18 cellular contexts compared by ENCODE assay signal in the genomic region with DNA sequence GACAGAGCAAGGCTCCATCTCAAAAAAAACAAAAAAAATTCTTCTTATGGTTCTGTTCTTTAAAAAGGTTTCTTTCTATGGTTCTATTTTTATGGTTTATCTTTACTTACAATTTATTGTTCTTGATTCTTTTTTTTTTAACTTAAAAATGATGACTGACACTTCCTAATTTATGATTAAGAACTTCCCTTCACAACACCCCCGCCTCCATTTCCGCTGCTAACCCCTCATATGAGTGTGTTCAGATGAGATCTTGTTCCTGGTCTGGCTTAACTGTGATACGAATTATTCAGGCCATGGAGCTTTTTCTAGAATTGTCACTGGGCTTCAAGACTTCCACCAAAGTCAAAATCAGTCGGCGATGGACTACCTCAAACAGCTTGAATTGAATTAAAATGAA. TPM values are rescaled to one million over a fixed set of nuclear protein-coding genes. Genes with fewer than 3 reads are reported as not detected.
DNase-seq lines count a peak whose midpoint lies in the region; ATAC-seq and TF ChIP-seq lines count a peak whose summit lies in the region.
"Had no signal": no experiment of that assay in that cellular context is flagged by ENCODE, and none has a peak within 500 bp of the region (broad histone marks: within the 10 kb centered on the region; RNA-seq: fewer than 3 reads in every experiment).

No MANE protein-coding gene starts in this region.

- H3K4me1 ChIP-seq in CD8-positive, alpha-beta memory T cell (ENCODE audit: insufficient read depth, low read length) = no peaks in the 10 kb centered on the region
- H3K4me1 ChIP-seq in GM23338 (ENCODE audit: insufficient read depth) = no peaks in the 10 kb centered on the region
- H3K4me1 ChIP-seq: esophagus squamous epithelium, SJCRH30 had no signal

- H3K27ac Mint-ChIP-seq in CD8-positive, alpha-beta memory T cell = peak overlapping the region in 7 of 8 donors; percentile 4 to 79 (median 36)
- peak overlapping the region; percentile 20 for H3K27ac Mint-ChIP-seq in T-helper 2 cell treated with Interferon-gamma antibody and Interleukin-4, amounts not matched to agents 5 μg/mL and 100 μg/mL, for 36 hours
- peak overlapping the region; percentile 42 for H3K27ac Mint-ChIP-seq in activated naive CD8-positive, alpha-beta T cell treated with anti-CD3 and anti-CD28 coated beads for 36 hours
- no peak overlapping the region for H3K27ac Mint-ChIP-seq in GM23338

- no peaks in the 10 kb centered on the region for H3F3A ChIP-seq in GM23338 (replicated peaks; ENCODE audit: low read depth)

- no peak overlapping the region for H3K4me3 ChIP-seq in CD8-positive, alpha-beta memory T cell (ENCODE audit: low read length)
- no peak overlapping the region for H3K4me3 ChIP-seq in GM23338
- H3K4me3 ChIP-seq: coronary artery, esophagus squamous epithelium, SJCRH30, skin epidermis had no signal

- peak in 1 of 5 donors; percentile 11 for DNase-seq in CD8-positive, alpha-beta memory T cell
- DNase-seq in T-helper 2 cell treated with Interferon-gamma antibody and Interleukin-4, amounts not matched to agents 5 μg/mL and 100 μg/mL, for 36 hours (ENCODE audit: low spot score) = peak; percentile 9
- DNase-seq in activated naive CD8-positive, alpha-beta T cell treated with anti-CD3 and anti-CD28 coated beads for 36 hours = peak; percentile 13
- peak; percentile 3 to 24 for DNase-seq in stimulated activated CD4-positive, alpha-beta T cell treated with anti-CD3 and anti-CD28 coated beads, Interleukin-4, amount 100 ng/mL, for 4 hours
- DNase-seq in germinal center (ENCODE audit: low spot score) (no peak), foreskin melanocyte (no peak), GM23338 (ENCODE audit: low spot score) (no peak)
- DNase-seq: amygdala, COR-L47, esophagus squamous epithelium, mammary epithelial cell, SJCRH30 had no signal

- no peaks in the 10 kb centered on the region for H3K9me3 Mint-ChIP-seq in CD8-positive, alpha-beta memory T cell
- H3K9me3 Mint-ChIP-seq in T-helper 2 cell treated with Interferon-gamma antibody and Interleukin-4, amounts not matched to agents 5 μg/mL and 100 μg/mL, for 36 hours = no peaks in the 10 kb centered on the region
- no peaks in the 10 kb centered on the region for H3K9me3 Mint-ChIP-seq in activated naive CD8-positive, alpha-beta T cell treated with anti-CD3 and anti-CD28 coated beads for 36 hours
- H3K9me3 Mint-ChIP-seq in GM23338 = no peaks in the 10 kb centered on the region

- no peaks in the 10 kb centered on the region for H4K20me1 ChIP-seq in GM23338 (replicated peaks; ENCODE audit: insufficient read depth)

- CTCF ChIA-PET in CD8-positive, alpha-beta memory T cell (lab: Charles Lee) = no interaction called here

- ATAC-seq in HG03280 (IDR thresholded peaks at IDR 0.05; ENCODE audit: unreplicated experiment) = no peak
- ATAC-seq in GM23338 = no peak

- H3K36me3 Mint-ChIP-seq in CD8-positive, alpha-beta memory T cell = peaks cover 9 to 26% (median 16%) of the 10 kb centered on the region in 3 donors
- peaks cover 14% of the 10 kb centered on the region for H3K36me3 Mint-ChIP-seq in T-helper 2 cell treated with Interferon-gamma antibody and Interleukin-4, amounts not matched to agents 5 μg/mL and 100 μg/mL, for 36 hours (ENCODE audit: low read depth)
- peaks cover 31% of the 10 kb centered on the region for H3K36me3 Mint-ChIP-seq in activated naive CD8-positive, alpha-beta T cell treated with anti-CD3 and anti-CD28 coated beads for 36 hours
- no peaks in the 10 kb centered on the region for H3K36me3 Mint-ChIP-seq in GM23338 (ENCODE audit: low read depth)

- H3K4me3 Mint-ChIP-seq in CD8-positive, alpha-beta memory T cell = peak overlapping the region in 3 of 7 donors; percentile 39 to 51 (median 48)
- H3K4me3 Mint-ChIP-seq in T-helper 2 cell treated with Interferon-gamma antibody and Interleukin-4, amounts not matched to agents 5 μg/mL and 100 μg/mL, for 36 hours = no peak overlapping the region
- no peak overlapping the region for H3K4me3 Mint-ChIP-seq in activated naive CD8-positive, alpha-beta T cell treated with anti-CD3 and anti-CD28 coated beads for 36 hours
- no peak overlapping the region for H3K4me3 Mint-ChIP-seq in GM23338

- POLR2A ChIA-PET in CD8-positive, alpha-beta memory T cell (lab: Charles Lee) = no interaction called here

- H3K27me3 ChIP-seq in CD8-positive, alpha-beta memory T cell (ENCODE audit: insufficient read depth, low read length, poor library complexity, severe bottlenecking) = no peaks in the 10 kb centered on the region
- H3K27me3 ChIP-seq in GM23338 (ENCODE audit: insufficient read depth) = no peaks in the 10 kb centered on the region
- H3K27me3 ChIP-seq: esophagus squamous epithelium, SJCRH30 had no signal

- TF ChIP-seq CTCF in GM23338 (conservative IDR thresholded peaks at IDR 0.05; ENCODE audit: low read depth in 2 of 2) = no peak

- no peak overlapping the region for H3K27ac ChIP-seq in CD8-positive, alpha-beta memory T cell (ENCODE audit: low read depth, low read length)
- no peak overlapping the region for H3K27ac ChIP-seq in GM23338 (ENCODE audit: low read depth)
- H3K27ac ChIP-seq: coronary artery, esophagus squamous epithelium, SJCRH30, skin epidermis, VCaP had no signal

- H3K4me2 ChIP-seq in GM23338 = no peak overlapping the region

- no peak overlapping the region for H2AFZ ChIP-seq in GM23338

- H3K9me3 ChIP-seq in CD8-positive, alpha-beta memory T cell (ENCODE audit: low read length) = no peaks in the 10 kb centered on the region
- H3K9me3 ChIP-seq: esophagus squamous epithelium, SJCRH30 had no signal

- H3K36me3 ChIP-seq in CD8-positive, alpha-beta memory T cell (ENCODE audit: insufficient read depth, low read length) = no peaks in the 10 kb centered on the region
- H3K36me3 ChIP-seq in GM23338 (ENCODE audit: insufficient read depth) = no peaks in the 10 kb centered on the region
- H3K36me3 ChIP-seq: esophagus squamous epithelium, SJCRH30 had no signal

- peaks cover 25 to 40% (median 33%) of the 10 kb centered on the region in 3 donors for H3K4me1 Mint-ChIP-seq in CD8-positive, alpha-beta memory T cell
- peaks cover 9% of the 10 kb centered on the region for H3K4me1 Mint-ChIP-seq in T-helper 2 cell treated with Interferon-gamma antibody and Interleukin-4, amounts not matched to agents 5 μg/mL and 100 μg/mL, for 36 hours (ENCODE audit: low read depth)
- peaks cover 14% of the 10 kb centered on the region for H3K4me1 Mint-ChIP-seq in activated naive CD8-positive, alpha-beta T cell treated with anti-CD3 and anti-CD28 coated beads for 36 hours
- H3K4me1 Mint-ChIP-seq in GM23338 = no peaks in the 10 kb centered on the region

- H3K9me2 ChIP-seq in GM23338 (ENCODE audit: insufficient read depth) = no peaks in the 10 kb centered on the region

- H3K79me2 ChIP-seq in GM23338 (replicated peaks; ENCODE audit: insufficient read depth) = no peaks in the 10 kb centered on the region

- H3K27me3 Mint-ChIP-seq in CD8-positive, alpha-beta memory T cell = peaks cover 0 to 2% of the 10 kb centered on the region in 2 donors
- no peaks in the 10 kb centered on the region for H3K27me3 Mint-ChIP-seq in T-helper 2 cell treated with Interferon-gamma antibody and Interleukin-4, amounts not matched to agents 5 μg/mL and 100 μg/mL, for 36 hours (ENCODE audit: low read depth)
- no peaks in the 10 kb centered on the region for H3K27me3 Mint-ChIP-seq in activated naive CD8-positive, alpha-beta T cell treated with anti-CD3 and anti-CD28 coated beads for 36 hours
- peaks cover 2% of the 10 kb centered on the region for H3K27me3 Mint-ChIP-seq in GM23338 (ENCODE audit: insufficient read depth, low read depth, poor library complexity)

RNA-seq across cellular contexts. Expression of a gene that starts 33.9 kb away (rescaled TPM):
- total RNA-seq in CD8-positive, alpha-beta memory T cell = 10 to 100 TPM; 24.1 to 26.0 TPM
- polyA plus RNA-seq in CD8-positive, alpha-beta memory T cell = 18.3 TPM
- total RNA-seq in activated naive CD8-positive, alpha-beta T cell treated with anti-CD3 and anti-CD28 coated beads for 36 hours = 10 to 100 TPM; 22.9 to 28.0 TPM
- total RNA-seq in GM23338 (2014; rRNA removed; shearing (Covaris generic)) = 3.5 and 4.8 TPM in 2 replicates
- 4.4 and 4.9 TPM in 2 replicates for polyA plus RNA-seq in GM23338 (2016; fragmentation: Nextera tagmentation; extraction: Ambion mirVana)

RNA-seq across cellular contexts. Expression of a gene that starts 50.9 kb away (rescaled TPM):
- total RNA-seq in CD8-positive, alpha-beta memory T cell = under 1 TPM; 0.18 to 0.26 TPM
- polyA plus RNA-seq in CD8-positive, alpha-beta memory T cell = 0.31 TPM
- total RNA-seq in activated naive CD8-positive, alpha-beta T cell treated with anti-CD3 and anti-CD28 coated beads for 36 hours = under 1 TPM in 1 of 2 experiments, not detected in 1; 0.16 TPM
- 0.85 and 2.3 TPM in 2 replicates for total RNA-seq in GM23338 (2014; rRNA removed; shearing (Covaris generic))
- 0.19 and 0.34 TPM in 2 replicates for polyA plus RNA-seq in GM23338 (2016; fragmentation: Nextera tagmentation; extraction: Ambion mirVana)
- total RNA-seq: esophagus squamous epithelium, H4, SJCRH30, subcutaneous adipose tissue had no signal
- polyA plus RNA-seq: mammary epithelial cell had no signal

Comparison
In these comparisons a context has a peak if more than half of its experiments do, and no peak if none do; other contexts are left out.
1. DNase-seq: peak in T-helper 2 cell treated with Interferon-gamma antibody and Interleukin-4, amounts not matched to agents 5 μg/mL and 100 μg/mL, for 36 hours (single experiment), activated naive CD8-positive, alpha-beta T cell treated with anti-CD3 and anti-CD28 coated beads for 36 hours (single experiment) and stimulated activated CD4-positive, alpha-beta T cell treated with anti-CD3 and anti-CD28 coated beads, Interleukin-4, amount 100 ng/mL, for 4 hours (2 of 2); none in germinal center (single experiment), foreskin melanocyte (single experiment) and GM23338 (single experiment).